ENCODE assay signal across 19 cellular contexts in genomic region chr20:8709627-8710026, GRCh38.
DNase-seq lines count a peak whose midpoint lies in the region; ATAC-seq and TF ChIP-seq lines count a peak whose summit lies in the region.
"Had no signal": no experiment of that assay in that cellular context is flagged by ENCODE, and none has a peak within 500 bp of the region (broad histone marks: within the 10 kb centered on the region; RNA-seq: fewer than 3 reads in every experiment).

No MANE protein-coding gene starts in this region.

- H3K27me3 Mint-ChIP-seq in MCF 10A (ENCODE audit: insufficient read depth, unreplicated experiment), result no peaks in the 10 kb centered on the region

- DNase-seq in MCF 10A (ENCODE audit: unreplicated experiment) (peak; percentile 17), breast epithelium (ENCODE audit: low spot score in 2 of 2) (no peak), astrocyte of the hippocampus (ENCODE audit: low read depth, low spot score) (peak; percentile 11), fibroblast of peridontal ligament (ENCODE audit: extremely low read depth) (peak; percentile 19), LoVo (ENCODE audit: low spot score) (no peak), smooth muscle cell (lab: John Stamatoyannopoulos, UW; ENCODE audit: unreplicated experiment) (no peak), EL (no peak)
- DNase-seq: CD8-positive, alpha-beta T cell; H9; KBM-7; NCI-H1417; NCI-H1930; NCI-H2171; NCI-H510A treated with DMSO at 0.1 percent for 48 hours; NCI-H82 had no signal

- H3K79me2 ChIP-seq in smooth muscle cell (ENCODE audit: low read depth), result no peaks in the 10 kb centered on the region

- H3F3A ChIP-seq in smooth muscle cell (ENCODE audit: low read depth), result no peaks in the 10 kb centered on the region

- H3K9me3 ChIP-seq in breast epithelium (no peaks in the 10 kb centered on the region), smooth muscle cell (replicated peaks; ENCODE audit: low read depth) (peaks cover 3% of the 10 kb centered on the region)
- H3K9me3 ChIP-seq: BLaER1 had no signal

- no peaks in the 10 kb centered on the region for H4K20me1 ChIP-seq in smooth muscle cell (ENCODE audit: low read depth)
- H4K20me1 ChIP-seq: BLaER1 had no signal

- intact Hi-C loops in MCF 10A (cut with micrococcal nuclease), result no loop called here
- intact Hi-C loops in breast epithelium (cut with DNase I; ENCODE audit: low total_unique reads), result no loop called here

- BruUV-seq in MCF 10A (replicated peaks; lab: Mats Ljungman, UMichigan), result no TSS peak

- H3K36me3 ChIP-seq in breast epithelium, result no peaks in the 10 kb centered on the region
- H3K36me3 ChIP-seq in smooth muscle cell (ENCODE audit: low read depth), result no peaks in the 10 kb centered on the region

- no peak for TF ChIP-seq POLR2A in breast epithelium (IDR thresholded peaks at IDR 0.05)

- H3K4me1 ChIP-seq in breast epithelium (no peaks in the 10 kb centered on the region), smooth muscle cell (ENCODE audit: low read depth) (no peaks in the 10 kb centered on the region)
- H3K4me1 ChIP-seq: BLaER1 had no signal

- WGBS in smooth muscle cell (ENCODE audit: low lambda C conversion rate), result 87% methylated on average over 3 of the region's 3 CpGs

- H3K9ac ChIP-seq in smooth muscle cell (ENCODE audit: low read depth), result no peak overlapping the region
- H3K9ac ChIP-seq: BLaER1 had no signal

- no peak overlapping the region for H3K4me2 ChIP-seq in smooth muscle cell
- H3K4me2 ChIP-seq: BLaER1 had no signal

- POLR2A ChIA-PET in MCF 10A (lab: Yijun Ruan, JAX), result no interaction called here

- H3K36me3 Mint-ChIP-seq in MCF 10A (ENCODE audit: insufficient read depth, unreplicated experiment), result no peaks in the 10 kb centered on the region
- H3K36me3 Mint-ChIP-seq: CD8-positive, alpha-beta T cell had no signal

- no peak overlapping the region for H3K27ac Mint-ChIP-seq in MCF 10A (ENCODE audit: low read depth, unreplicated experiment)
- H3K27ac Mint-ChIP-seq: CD8-positive, alpha-beta T cell; H9 had no signal

- no peak overlapping the region for H3K4me3 ChIP-seq in breast epithelium
- H3K4me3 ChIP-seq in smooth muscle cell, result no peak overlapping the region
- H3K4me3 ChIP-seq: BLaER1, GM12878 had no signal

- H3K27ac ChIP-seq in breast epithelium (no peak overlapping the region), smooth muscle cell (ENCODE audit: low read depth) (no peak overlapping the region)
- H3K27ac ChIP-seq: BLaER1, HL-60 had no signal

- no peak overlapping the region for H3K4me3 Mint-ChIP-seq in MCF 10A (ENCODE audit: unreplicated experiment)
- H3K4me3 Mint-ChIP-seq: CD8-positive, alpha-beta T cell; H9 had no signal

- CTCF ChIA-PET in MCF 10A (lab: Yijun Ruan, JAX), result interaction anchor here (0.7 to 13.8 kb wide), 3 partner anchors 10 to 665 kb away, joined by 3 to 138 read pairs (median 6); no protein-coding TSS in a partner anchor

- no peaks in the 10 kb centered on the region for H3K4me1 Mint-ChIP-seq in MCF 10A (ENCODE audit: insufficient read depth, unreplicated experiment)

- H3K27me3 ChIP-seq in breast epithelium (no peaks in the 10 kb centered on the region), smooth muscle cell (ENCODE audit: low read depth) (no peaks in the 10 kb centered on the region)
- H3K27me3 ChIP-seq: BLaER1 had no signal

- no peak for ATAC-seq in HG03159 (IDR thresholded peaks at IDR 0.05; ENCODE audit: unreplicated experiment)
- ATAC-seq: CD8-positive, alpha-beta T cell; GM12878 had no signal

- no peak for TF ChIP-seq CTCF in MCF 10A (IDR thresholded peaks at IDR 0.05; ENCODE audit: unreplicated experiment)
- no peak for TF ChIP-seq CTCF in breast epithelium (IDR thresholded peaks at IDR 0.05)
- TF ChIP-seq CTCF in smooth muscle cell (IDR thresholded peaks at IDR 0.05; ENCODE audit: borderline replicate concordance, insufficient read depth, poor library complexity, severe bottlenecking), result no peak

- peaks cover 7% of the 10 kb centered on the region for H3K9me3 Mint-ChIP-seq in MCF 10A (ENCODE audit: unreplicated experiment)
- H3K9me3 Mint-ChIP-seq: CD8-positive, alpha-beta T cell had no signal

- no peak overlapping the region for H2AFZ ChIP-seq in smooth muscle cell (ENCODE audit: low read depth)

Comparison
In these comparisons a context has a peak if more than half of its experiments do, and no peak if none do; other contexts are left out.
1. DNase-seq: peak in MCF 10A (single experiment), astrocyte of the hippocampus (single experiment) and fibroblast of peridontal ligament (single experiment); none in breast epithelium (0 of 2), LoVo (single experiment), smooth muscle cell (single experiment) and EL (single experiment).